ENCODE assay signal across 17 cellular contexts in genomic region chrX:35046646-35047231, GRCh38.
"Had no signal": no experiment of that assay in that cellular context is flagged by ENCODE, and none has a peak within 500 bp of the region (broad histone marks: within the 10 kb centered on the region; RNA-seq: fewer than 3 reads in every experiment).

No MANE protein-coding gene starts in this region.

- FAIRE-seq: TTC549 had no signal

- H3K27ac Mint-ChIP-seq: activated B cell treated with CpG ODN at 0.5 μM for 24 hours; activated CD4-positive, alpha-beta T cell treated with anti-CD3 and anti-CD28 coated beads, Interleukin-2, amount 10 ng/mL, durations not matched to agents 24 days and 14 days; natural killer cell treated with Interleukin-12 subunit alpha and Interleukin-12 subunit beta and Interleukin-15 and Interleukin-18, amount 100 ng/mL, for 72 hours; stimulated activated naive CD8-positive, alpha-beta T cell treated with anti-CD3 and anti-CD28 coated beads, Interleukin-15, amount 100 ng/mL, for 72 hours; T-helper 1 cell treated with Interleukin-12 subunit alpha and Interleukin-12 subunit beta and Interleukin-4 antibody, amounts not matched to agents 30 μg/mL and 1 μg/mL, for 36 hours had no signal

- H3K27me3 ChIP-seq: testis had no signal

- DNase-seq: activated B cell treated with CpG ODN at 0.5 μM for 24 hours; activated CD4-positive, alpha-beta T cell treated with anti-CD3 and anti-CD28 coated beads, Interleukin-2, amount 10 ng/mL, durations not matched to agents 24 days and 14 days; activated CD8-positive, alpha-beta memory T cell treated with anti-CD3 and anti-CD28 coated beads for 24 hours; activated naive CD4-positive, alpha-beta T cell treated with anti-CD3 and anti-CD28 coated beads, Interleukin-2, amount 50 U/mL, for 16 hours; amniotic stem cell; left cardiac atrium; mucosa of descending colon; stimulated activated CD4-positive, alpha-beta T cell treated with anti-CD3 and anti-CD28 coated beads, Interleukin-4, amount 100 ng/mL, for 1 hour; stimulated activated CD8-positive, alpha-beta memory T cell treated with anti-CD3 and anti-CD28 coated beads, Interleukin-4, amount 100 ng/mL, for 48 hours; stimulated activated naive CD8-positive, alpha-beta T cell treated with anti-CD3 and anti-CD28 coated beads, Interleukin-15, amount 100 ng/mL, for 72 hours; testis had no signal

- H3K9me3 ChIP-seq: breast epithelium, mucosa of descending colon, testis had no signal

- H3K4me3 ChIP-seq: breast epithelium, lung, mucosa of descending colon, testis had no signal

- H3K4me3 Mint-ChIP-seq: activated B cell treated with CpG ODN at 0.5 μM for 24 hours; activated CD4-positive, alpha-beta T cell treated with anti-CD3 and anti-CD28 coated beads, Interleukin-2, amount 10 ng/mL, durations not matched to agents 24 days and 14 days; natural killer cell treated with Interleukin-12 subunit alpha and Interleukin-12 subunit beta and Interleukin-15 and Interleukin-18, amount 100 ng/mL, for 72 hours; stimulated activated naive CD8-positive, alpha-beta T cell treated with anti-CD3 and anti-CD28 coated beads, Interleukin-15, amount 100 ng/mL, for 72 hours; T-helper 1 cell treated with Interleukin-12 subunit alpha and Interleukin-12 subunit beta and Interleukin-4 antibody, amounts not matched to agents 30 μg/mL and 1 μg/mL, for 36 hours had no signal

- H3K36me3 ChIP-seq: breast epithelium had no signal

- H3K36me3 Mint-ChIP-seq: natural killer cell treated with Interleukin-12 subunit alpha and Interleukin-12 subunit beta and Interleukin-15 and Interleukin-18, amount 100 ng/mL, for 72 hours had no signal

- H3K27ac ChIP-seq: breast epithelium, testis had no signal

- H3K4me1 ChIP-seq: breast epithelium, testis had no signal

- H3K4me1 Mint-ChIP-seq: activated B cell treated with CpG ODN at 0.5 μM for 24 hours; activated CD4-positive, alpha-beta T cell treated with anti-CD3 and anti-CD28 coated beads, Interleukin-2, amount 10 ng/mL, durations not matched to agents 24 days and 14 days; stimulated activated naive CD8-positive, alpha-beta T cell treated with anti-CD3 and anti-CD28 coated beads, Interleukin-15, amount 100 ng/mL, for 72 hours had no signal

- H3K27me3 Mint-ChIP-seq: activated B cell treated with CpG ODN at 0.5 μM for 24 hours; activated CD4-positive, alpha-beta T cell treated with anti-CD3 and anti-CD28 coated beads, Interleukin-2, amount 10 ng/mL, durations not matched to agents 24 days and 14 days; stimulated activated naive CD8-positive, alpha-beta T cell treated with anti-CD3 and anti-CD28 coated beads, Interleukin-15, amount 100 ng/mL, for 72 hours had no signal

- H3K9me3 Mint-ChIP-seq: activated B cell treated with CpG ODN at 0.5 μM for 24 hours; activated CD4-positive, alpha-beta T cell treated with anti-CD3 and anti-CD28 coated beads, Interleukin-2, amount 10 ng/mL, durations not matched to agents 24 days and 14 days; natural killer cell treated with Interleukin-12 subunit alpha and Interleukin-12 subunit beta and Interleukin-15 and Interleukin-18, amount 100 ng/mL, for 72 hours; stimulated activated naive CD8-positive, alpha-beta T cell treated with anti-CD3 and anti-CD28 coated beads, Interleukin-15, amount 100 ng/mL, for 72 hours; T-helper 1 cell treated with Interleukin-12 subunit alpha and Interleukin-12 subunit beta and Interleukin-4 antibody, amounts not matched to agents 30 μg/mL and 1 μg/mL, for 36 hours had no signal

- ATAC-seq: mucosa of descending colon; natural killer cell treated with Interleukin-12 subunit alpha and Interleukin-12 subunit beta and Interleukin-15 and Interleukin-18, amount 100 ng/mL, for 72 hours; SK-N-SH treated with all-trans-retinoic acid at 6 μM for 48 hours; stimulated activated naive CD8-positive, alpha-beta T cell treated with anti-CD3 and anti-CD28 coated beads, Interleukin-15, amount 100 ng/mL, for 72 hours had no signal
